8 cellular contexts compared by ENCODE assay signal in the genomic region with DNA sequence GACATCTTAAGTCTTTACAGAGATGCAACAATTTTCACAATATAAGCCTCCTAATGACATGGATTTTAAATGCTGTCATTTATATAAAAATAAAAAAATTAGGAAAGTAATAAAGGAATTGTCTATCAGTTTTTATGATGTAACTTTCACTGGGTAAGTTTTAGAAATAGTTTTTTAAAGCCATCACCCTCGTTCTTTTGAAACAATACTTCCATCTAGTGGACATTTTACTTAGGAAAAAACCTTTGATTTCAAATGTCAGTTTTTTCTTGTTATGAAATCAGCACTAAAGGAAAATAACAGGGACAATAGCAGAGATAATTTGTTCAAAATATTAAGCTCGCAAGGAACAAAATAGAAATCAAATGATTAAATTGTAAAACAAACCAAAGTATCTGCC. TPM values are rescaled to one million over a fixed set of nuclear protein-coding genes. Genes with fewer than 3 reads are reported as not detected.
DNase-seq lines count a peak whose midpoint lies in the region; ATAC-seq and TF ChIP-seq lines count a peak whose summit lies in the region.

No MANE protein-coding gene starts in this region.

- H3K27me3 Mint-ChIP-seq in CD4-positive, alpha-beta T cell: no peaks in the 10 kb centered on the region
- H3K27me3 Mint-ChIP-seq in T-helper 2 cell treated with Interferon-gamma antibody and Interleukin-4, amounts not matched to agents 5 μg/mL and 100 μg/mL, for 36 hours (ENCODE audit: low read depth): peaks cover 30% of the 10 kb centered on the region
- no peaks in the 10 kb centered on the region for H3K27me3 Mint-ChIP-seq in T-helper 17 cell

- no peak for TF ChIP-seq POLR2A in adrenal gland (IDR thresholded peaks at IDR 0.05)

- CTCF ChIA-PET in CD4-positive, alpha-beta T cell (lab: Charles Lee): no interaction called here

- H3K4me3 Mint-ChIP-seq in CD4-positive, alpha-beta T cell: no peak overlapping the region
- H3K4me3 Mint-ChIP-seq in T-helper 2 cell treated with Interferon-gamma antibody and Interleukin-4, amounts not matched to agents 5 μg/mL and 100 μg/mL, for 36 hours: no peak overlapping the region
- no peak overlapping the region for H3K4me3 Mint-ChIP-seq in T-helper 17 cell

- H3K79me2 ChIP-seq in KMS-11 (ENCODE audit: insufficient read depth, low read depth): no peaks in the 10 kb centered on the region

- no peaks in the 10 kb centered on the region for H3K9me3 Mint-ChIP-seq in CD4-positive, alpha-beta T cell
- no peaks in the 10 kb centered on the region for H3K9me3 Mint-ChIP-seq in T-helper 2 cell treated with Interferon-gamma antibody and Interleukin-4, amounts not matched to agents 5 μg/mL and 100 μg/mL, for 36 hours

- TF ChIP-seq CTCF in CD4-positive, alpha-beta T cell (IDR thresholded peaks at IDR 0.05): peak; percentile 77
- TF ChIP-seq CTCF in KMS-11 (conservative IDR thresholded peaks at IDR 0.05; ENCODE audit: low read depth, low read length) (peak; percentile 83), adrenal gland (IDR thresholded peaks at IDR 0.05) (peak; percentile 45 to 74 (median 62))

- H3K9ac ChIP-seq in KMS-11: no peak overlapping the region

- no peaks in the 10 kb centered on the region for H3K27me3 ChIP-seq in CD4-positive, alpha-beta T cell (ENCODE audit: control insufficient read depth, insufficient read depth, low read length)
- H3K27me3 ChIP-seq in KMS-11 (ENCODE audit: insufficient read depth, low read depth) (no peaks in the 10 kb centered on the region), adrenal gland (no peaks in the 10 kb centered on the region)

- POLR2A ChIA-PET in CD4-positive, alpha-beta T cell (lab: Charles Lee): no interaction called here

- H2AFZ ChIP-seq in KMS-11 (ENCODE audit: low read depth): no peak overlapping the region

- 6 to 16% (median 11%) methylated on average over 2 of the region's 2 CpGs for WGBS in adrenal gland, 4 donors

- intact Hi-C loops in CD4-positive, alpha-beta T cell (cut with DNase I, micrococcal nuclease): loop anchor here (1.0 to 2.0 kb wide), 4 partner anchors 377 to 1026 kb away; no protein-coding TSS in a partner anchor
- intact Hi-C loops in adrenal gland (cut with DNase I): loop anchor here in 1 of 2 donors (10.0 kb wide), 1 partner anchor 932 kb away; no protein-coding TSS in a partner anchor

- H3K36me3 ChIP-seq in KMS-11 (ENCODE audit: insufficient read depth) (no peaks in the 10 kb centered on the region), adrenal gland (replicated peaks in 1 of 2) (no peaks in the 10 kb centered on the region)

- H3K4me1 ChIP-seq in KMS-11 (ENCODE audit: low read depth, poor library complexity, severe bottlenecking) (peaks cover 60% of the 10 kb centered on the region), adrenal gland (replicated peaks in 1 of 2) (no peaks in the 10 kb centered on the region)

- H3K27ac Mint-ChIP-seq in CD4-positive, alpha-beta T cell: no peak overlapping the region
- no peak overlapping the region for H3K27ac Mint-ChIP-seq in T-helper 2 cell treated with Interferon-gamma antibody and Interleukin-4, amounts not matched to agents 5 μg/mL and 100 μg/mL, for 36 hours
- H3K27ac Mint-ChIP-seq in T-helper 17 cell: no peak overlapping the region

- no peaks in the 10 kb centered on the region for H3K4me1 Mint-ChIP-seq in CD4-positive, alpha-beta T cell (ENCODE audit: low read depth)
- no peaks in the 10 kb centered on the region for H3K4me1 Mint-ChIP-seq in T-helper 2 cell treated with Interferon-gamma antibody and Interleukin-4, amounts not matched to agents 5 μg/mL and 100 μg/mL, for 36 hours (ENCODE audit: low read depth)
- no peaks in the 10 kb centered on the region for H3K4me1 Mint-ChIP-seq in T-helper 17 cell

- H3K27ac ChIP-seq in CD4-positive, alpha-beta T cell (ENCODE audit: low read depth, low read length): no peak overlapping the region
- no peak overlapping the region for H3K27ac ChIP-seq in KMS-11
- no peak overlapping the region for H3K27ac ChIP-seq in adrenal gland

- no peaks in the 10 kb centered on the region for H3K36me3 Mint-ChIP-seq in CD4-positive, alpha-beta T cell (ENCODE audit: low read depth)
- H3K36me3 Mint-ChIP-seq in T-helper 2 cell treated with Interferon-gamma antibody and Interleukin-4, amounts not matched to agents 5 μg/mL and 100 μg/mL, for 36 hours (ENCODE audit: low read depth): no peaks in the 10 kb centered on the region
- H3K36me3 Mint-ChIP-seq in T-helper 17 cell (ENCODE audit: low read depth): no peaks in the 10 kb centered on the region

- H3K4me3 ChIP-seq in KMS-11 (IDR thresholded peaks at IDR 0.05; ENCODE audit: insufficient read depth, low read depth, low read length): no peak overlapping the region
- H3K4me3 ChIP-seq in adrenal gland: no peak overlapping the region

- no peaks in the 10 kb centered on the region for H3K9me3 ChIP-seq in CD4-positive, alpha-beta T cell (ENCODE audit: control insufficient read depth, low read length)
- H3K9me3 ChIP-seq in adrenal gland (replicated peaks in 1 of 3) (no peaks in the 10 kb centered on the region), T-helper 17 cell (ENCODE audit: control insufficient read depth, low read length, poor library complexity, severe bottlenecking) (no peaks in the 10 kb centered on the region)

- H4K20me1 ChIP-seq in KMS-11 (ENCODE audit: insufficient read depth): no peaks in the 10 kb centered on the region

- H3K4me2 ChIP-seq in KMS-11: 0 out of 2 replicates have a peak overlapping the region, but pooled peaks have one; percentile 7

- DNase-seq in CD4-positive, alpha-beta T cell: no peak
- DNase-seq in adrenal gland (no peak), kidney tubule cell (ENCODE audit: low spot score) (peak; percentile 29), T-helper 17 cell (no peak)
- no peak for DNase-seq in T-helper 2 cell treated with Interferon-gamma antibody and Interleukin-4, amounts not matched to agents 5 μg/mL and 100 μg/mL, for 36 hours (ENCODE audit: low spot score)

- no peak for ATAC-seq in CD4-positive, alpha-beta T cell (ENCODE audit: poor library complexity)
- ATAC-seq in GM21390 (IDR thresholded peaks at IDR 0.05; ENCODE audit: unreplicated experiment): no peak
- no peak for ATAC-seq in T-helper 17 cell
- no peak for ATAC-seq in HG02610 (IDR thresholded peaks at IDR 0.05; ENCODE audit: unreplicated experiment)

RNA-seq across cellular contexts. Expression of a gene that starts 24.3 kb away (rescaled TPM):
- total RNA-seq in CD4-positive, alpha-beta T cell: under 1 TPM in 1 of 2 experiments, not detected in 1; 0.25 TPM
- total RNA-seq in adrenal gland: 1 to 10 TPM in 6 of 8 donors, under 1 TPM in 2; 0.26 to 6.9 (median 2.3) TPM
- 1 to 10 TPM in 2 of 3 donors, under 1 TPM in 1; 0.40 to 2.8 (median 1.1) TPM for polyA plus RNA-seq in adrenal gland
- total RNA-seq in T-helper 17 cell: not detected
